In the genomic region with DNA sequence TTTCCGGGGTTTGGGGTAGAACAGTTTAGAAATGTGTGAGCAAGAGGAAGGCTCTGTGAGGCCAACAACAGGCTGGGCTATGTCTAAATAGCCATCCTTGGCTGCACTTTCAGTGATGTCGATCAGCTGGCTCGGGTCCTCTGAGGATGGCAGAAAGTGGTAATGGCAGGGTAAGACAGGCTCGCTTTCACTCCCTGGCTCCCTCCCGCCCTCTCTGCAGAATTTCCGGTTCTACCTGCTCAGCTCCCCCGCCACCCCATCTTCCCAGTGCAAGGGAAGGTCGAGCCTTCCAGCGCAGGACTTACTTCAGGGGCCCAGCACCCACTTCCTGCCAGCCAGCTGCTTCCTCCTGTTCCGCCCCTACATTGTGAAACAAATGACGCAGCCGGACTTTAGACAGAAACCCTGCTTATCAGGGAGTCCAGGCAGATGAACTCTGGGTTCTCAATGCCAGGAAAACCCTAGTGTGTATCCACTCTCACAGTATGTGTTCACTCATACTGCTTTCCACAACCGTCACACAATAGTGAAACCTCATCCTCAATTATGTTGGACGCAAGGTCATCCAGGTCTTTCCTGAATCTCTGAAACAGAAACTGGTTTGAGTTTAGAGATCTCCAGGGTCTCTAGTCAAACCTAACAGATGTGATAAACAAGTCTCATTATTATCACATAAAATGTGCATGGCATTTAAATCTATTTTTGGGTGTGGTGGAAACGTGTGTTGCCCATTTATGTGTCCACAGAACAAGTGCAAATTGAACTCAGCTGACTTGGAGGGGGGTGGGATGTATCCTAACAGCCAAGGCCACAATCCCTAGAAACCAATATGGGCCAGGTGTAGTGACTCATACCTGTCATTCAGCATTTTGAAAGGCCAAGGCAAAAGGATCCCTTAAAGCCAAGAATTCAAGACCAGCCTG, we compare ENCODE assay signal across 8 cellular contexts. TPM values are rescaled to one million over a fixed set of nuclear protein-coding genes. Genes with fewer than 3 reads are reported as not detected.
A peak's percentile ranks its signal among the peaks of the same experiment; 100 is the strongest.
DNase-seq lines count a peak whose midpoint lies in the region; ATAC-seq, FAIRE-seq and TF ChIP-seq lines count a peak whose summit lies in the region.

No MANE protein-coding gene starts in this region.

- H3K4me3 ChIP-seq in cardiac muscle cell (no peak overlapping the region), psoas muscle (peak overlapping the region; percentile 36), vagina (peak overlapping the region in 1 of 2 donors; percentile 8)

- H3K4me1 ChIP-seq in cardiac muscle cell (ENCODE audit: low read depth) (peaks cover 59% of the 10 kb centered on the region), psoas muscle (peaks cover 3% of the 10 kb centered on the region), vagina (peaks cover 30% of the 10 kb centered on the region)

- H3K27ac ChIP-seq in cardiac muscle cell (peak overlapping the region; percentile 63), psoas muscle (peak overlapping the region; percentile 72), vagina (peak overlapping the region; percentile 81)

- ATAC-seq in GM19025 (IDR thresholded peaks at IDR 0.05; ENCODE audit: low read depth, unreplicated experiment) (peak; percentile 71), HG03135 (IDR thresholded peaks at IDR 0.05; ENCODE audit: unreplicated experiment) (peak; percentile 81), psoas muscle (peak; percentile 71 to 90 (median 86))

- FAIRE-seq in RCC 7860 (lab: Jason Lieb, UNC): no peak

- TF ChIP-seq CTCF in cardiac muscle cell (IDR thresholded peaks at IDR 0.05; ENCODE audit: low read depth, low read length): no peak
- TF ChIP-seq CTCF in psoas muscle (IDR thresholded peaks at IDR 0.05): no peak
- no peak for TF ChIP-seq CTCF in vagina (IDR thresholded peaks at IDR 0.05)

- H3K27me3 ChIP-seq in cardiac muscle cell (no peaks in the 10 kb centered on the region), psoas muscle (ENCODE audit: insufficient read depth in 3 of 3, low read length in 2 of 3) (peaks cover 0 to 11% (median 0%) of the 10 kb centered on the region in 3 donors), vagina (no peaks in the 10 kb centered on the region)

- DNase-seq in RCC 7860 (ENCODE audit: low spot score) (peak; percentile 55), cardiac muscle cell (ENCODE audit: low read depth in 1 of 2, low spot score in 1 of 2) (peak in 1 of 2 donors; percentile 98), psoas muscle (peak; percentile 71 to 80), vagina (ENCODE audit: extremely low spot score in 2 of 2) (peak in 1 of 2 donors; percentile 93), NCI-H1930 (lab: John Stamatoyannopoulos, UW) (no peak)
- peak; percentile 9 to 57 (median 18) for DNase-seq in activated naive CD4-positive, alpha-beta T cell (lab: John Stamatoyannopoulos, UW)

- WGBS in psoas muscle, 3 donors: 19 to 22% (median 20%) methylated on average over 15 of the region's 15 CpGs

- intact Hi-C loops in psoas muscle (cut with DNase I): no loop called here
- intact Hi-C loops in vagina (cut with DNase I): no loop called here

- H3K9me3 ChIP-seq in cardiac muscle cell (ENCODE audit: low read depth) (no peaks in the 10 kb centered on the region), psoas muscle (no peaks in the 10 kb centered on the region), vagina (no peaks in the 10 kb centered on the region)

- TF ChIP-seq POLR2A in vagina (IDR thresholded peaks at IDR 0.05): no peak

- H3K36me3 ChIP-seq in cardiac muscle cell (no peaks in the 10 kb centered on the region), psoas muscle (ENCODE audit: insufficient read depth in 1 of 2, low read depth in 1 of 2) (no peaks in the 10 kb centered on the region), vagina (no peaks in the 10 kb centered on the region)

RNA-seq across cellular contexts. Expression of gene F11R, which starts 7.1 kb away (rescaled TPM):
- total RNA-seq in cardiac muscle cell (68.1 and 93.7 TPM in 2 replicates), psoas muscle (10 to 100 TPM in 1 of 4 donors, 1 to 10 TPM in 3; 5.1 to 13.8 (median 8.6) TPM), vagina (178 TPM)
- polyA plus RNA-seq in cardiac muscle cell (90.1 and 139 TPM in 2 replicates), psoas muscle (1 to 10 TPM; 2.9 to 5.2 (median 3.6) TPM)

RNA-seq across cellular contexts. Expression of gene TSTD1, which starts 24.9 kb away (rescaled TPM):
- 262 and 347 TPM in 2 replicates for total RNA-seq in cardiac muscle cell
- polyA plus RNA-seq in cardiac muscle cell: 393 and 448 TPM in 2 replicates
- total RNA-seq in psoas muscle: 10 to 100 TPM in 2 of 4 donors, 1 to 10 TPM in 2; 2.5 to 33.9 (median 8.2) TPM
- 10 to 100 TPM in 2 of 3 donors, 1 to 10 TPM in 1; 9.3 to 20.5 (median 10.4) TPM for polyA plus RNA-seq in psoas muscle
- total RNA-seq in vagina: 44.7 TPM

RNA-seq across cellular contexts. Expression of gene USF1, which starts 31.9 kb away (rescaled TPM):
- total RNA-seq in cardiac muscle cell (110 and 127 TPM in 2 replicates), psoas muscle (10 to 100 TPM; 29.8 to 50.6 (median 37.3) TPM), vagina (39.0 TPM)
- polyA plus RNA-seq in cardiac muscle cell (33.7 and 45.5 TPM in 2 replicates), psoas muscle (10 to 100 TPM; 40.0 to 68.1 (median 58.8) TPM)

RNA-seq across cellular contexts. Expression of gene ARHGAP30, which starts 55.8 kb away (rescaled TPM):
- total RNA-seq in cardiac muscle cell (not detected in 2 replicates), psoas muscle (1 to 10 TPM; 1.6 to 3.3 (median 1.8) TPM), vagina (14.5 TPM)
- polyA plus RNA-seq in cardiac muscle cell (1.8 and 1.9 TPM in 2 replicates), psoas muscle (under 1 TPM; 0.44 to 0.73 (median 0.47) TPM)

RNA-seq across cellular contexts. Expression of gene ITLN2, which starts 59.2 kb away (rescaled TPM):
- total RNA-seq in cardiac muscle cell: not detected in 2 replicates
- not detected in 2 replicates for polyA plus RNA-seq in cardiac muscle cell
- total RNA-seq in psoas muscle: not detected
- polyA plus RNA-seq in psoas muscle: not detected
- total RNA-seq in vagina: 2.0 TPM

Comparison
In these comparisons a context has a peak if more than half of its experiments do, and no peak if none do; other contexts are left out.
1. DNase-seq: peak in RCC 7860 (single experiment), activated naive CD4-positive, alpha-beta T cell (4 of 4) and psoas muscle (2 of 2); none in NCI-H1930 (0 of 2).
2. Peak in every context shown above with its lines, with median percentiles within 50 percentile points of each other: ATAC-seq and H3K27ac ChIP-seq.